In genomic region chr4:60389636-60390035, GRCh38 we compare ENCODE assay signal across 30 cellular contexts.
"Had no signal": no experiment of that assay in that cellular context is flagged by ENCODE, and none has a peak within 500 bp of the region (broad histone marks: within the 10 kb centered on the region; RNA-seq: fewer than 3 reads in every experiment).

No MANE protein-coding gene starts in this region.

- H3K36me3 ChIP-seq: esophagus muscularis mucosa, gastroesophageal sphincter, heart left ventricle, neutrophil, pancreas, stomach, thyroid gland, vagina had no signal

- H3K4me1 Mint-ChIP-seq: memory B cell, mesothelial cell of epicardium, naive B cell, neural crest cell had no signal

- H3K27ac ChIP-seq: coronary artery, esophagus muscularis mucosa, foreskin keratinocyte, gastroesophageal sphincter, heart left ventricle, hepatocyte, neutrophil, pancreas, stomach, thyroid gland, vagina had no signal

- H3K4me3 ChIP-seq: coronary artery, esophagus muscularis mucosa, gastroesophageal sphincter, heart left ventricle, hepatocyte, lung, mucosa of descending colon, pancreas, smooth muscle cell, stomach, thyroid gland, vagina had no signal

- H3K79me2 ChIP-seq: hepatocyte had no signal

- H3K4me1 ChIP-seq: esophagus muscularis mucosa, foreskin keratinocyte, gastroesophageal sphincter, heart left ventricle, pancreas, stomach, thyroid gland, vagina had no signal

- H3K27me3 ChIP-seq: esophagus muscularis mucosa, foreskin keratinocyte, gastroesophageal sphincter, heart left ventricle, hepatocyte, neutrophil, pancreas, stomach, thyroid gland, vagina had no signal

- H3K4me3 Mint-ChIP-seq: memory B cell; mesothelial cell of epicardium; naive B cell; natural killer cell treated with Interleukin-12 subunit alpha and Interleukin-12 subunit beta and Interleukin-15 and Interleukin-18, amount 100 ng/mL, for 72 hours; neural crest cell had no signal

- ATAC-seq: foreskin keratinocyte; gastroesophageal sphincter; heart left ventricle; left ventricle myocardium superior; mucosa of descending colon; natural killer cell treated with Interleukin-12 subunit alpha and Interleukin-12 subunit beta and Interleukin-15 and Interleukin-18, amount 100 ng/mL, for 72 hours; pancreas; sciatic nerve had no signal

- H2AFZ ChIP-seq: hepatocyte had no signal

- H3K36me3 Mint-ChIP-seq: memory B cell, mesothelial cell of epicardium, naive B cell had no signal

- H3K4me2 ChIP-seq: hepatocyte, smooth muscle cell had no signal

- H3K27me3 Mint-ChIP-seq: memory B cell; naive B cell; natural killer cell treated with Interleukin-12 subunit alpha and Interleukin-12 subunit beta and Interleukin-15 and Interleukin-18, amount 100 ng/mL, for 72 hours; progenitor cell of endocrine pancreas had no signal

- H3K9me3 ChIP-seq: esophagus muscularis mucosa, gastroesophageal sphincter, neutrophil, pancreas, thyroid gland, vagina had no signal

- H3K27ac Mint-ChIP-seq: memory B cell; mesothelial cell of epicardium; natural killer cell treated with Interleukin-12 subunit alpha and Interleukin-12 subunit beta and Interleukin-15 and Interleukin-18, amount 100 ng/mL, for 72 hours; progenitor cell of endocrine pancreas had no signal

- DNase-seq: dermis blood vessel endothelial cell; effector memory CD4-positive, alpha-beta T cell; foreskin keratinocyte; heart left ventricle; left ventricle myocardium superior; mucosa of descending colon; naive B cell; pancreas; stimulated activated CD4-positive, alpha-beta T cell treated with anti-CD3 and anti-CD28 coated beads, Interleukin-12 subunit alpha, Interleukin-12 subunit beta, amount 100 ng/mL, for 4 hours; stimulated activated CD4-positive, alpha-beta T cell treated with anti-CD3 and anti-CD28 coated beads, Interleukin-1b, Interleukin-23, amount 100 ng/mL, for 48 hours; stimulated activated CD4-positive, alpha-beta T cell treated with anti-CD3 and anti-CD28 coated beads, Interleukin-4, amount 100 ng/mL, for 1 hour; stimulated activated CD8-positive, alpha-beta memory T cell treated with anti-CD3 and anti-CD28 coated beads, Interleukin-4, amount 100 ng/mL, for 48 hours; stimulated activated naive CD4-positive, alpha-beta T cell treated with Interleukin-2 at 50 U/mL for 16 hours; stomach; thyroid gland; trophoblast cell had no signal
